In the genomic region with DNA sequence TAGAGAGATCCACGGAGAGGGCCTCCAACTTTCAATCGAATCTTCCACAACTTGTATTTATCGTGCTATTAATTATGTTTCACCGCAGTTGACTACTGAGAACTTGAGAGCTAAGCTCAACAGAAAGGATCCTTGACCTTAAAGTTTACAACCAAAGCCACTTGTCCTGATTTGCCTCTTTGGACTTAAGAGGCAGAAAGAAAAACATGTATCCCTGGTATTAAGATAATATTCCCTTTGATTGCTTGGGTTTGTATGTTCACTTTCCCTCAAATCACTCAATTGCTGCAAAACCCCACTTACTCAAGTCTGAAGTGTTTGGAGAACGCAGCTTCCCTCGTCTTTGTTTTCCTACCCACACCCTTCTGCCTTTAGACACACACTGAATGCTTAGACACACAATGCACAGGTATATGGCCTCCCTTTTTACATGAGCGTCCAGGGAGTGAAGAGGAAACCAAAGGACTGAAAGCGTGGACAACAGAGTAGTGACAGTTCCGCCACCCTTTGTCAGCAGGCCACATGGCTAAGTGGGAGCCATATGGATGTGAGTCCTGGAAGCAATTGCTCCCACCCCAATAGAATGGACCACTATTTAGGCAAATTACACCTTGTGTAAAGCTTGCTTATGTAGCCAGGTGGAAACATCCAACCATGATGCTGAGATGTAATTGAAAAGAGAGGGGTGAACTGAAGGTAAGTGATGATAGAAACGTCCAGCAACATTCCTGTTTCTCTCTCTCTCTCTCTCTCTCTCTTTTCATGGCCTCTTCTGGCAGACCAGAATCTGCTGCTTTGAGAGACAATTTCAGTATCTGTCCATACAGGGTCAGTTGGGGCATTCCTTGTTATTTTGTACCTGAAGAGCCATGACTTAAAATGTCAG, we compare ENCODE assay signal across 10 cellular contexts. TPM values are rescaled to one million over a fixed set of nuclear protein-coding genes. Genes with fewer than 3 reads are reported as not detected.
DNase-seq lines count a peak whose midpoint lies in the region; ATAC-seq and TF ChIP-seq lines count a peak whose summit lies in the region.
"Had no signal": no experiment of that assay in that cellular context is flagged by ENCODE, and none has a peak within 500 bp of the region (broad histone marks: within the 10 kb centered on the region; RNA-seq: fewer than 3 reads in every experiment).

No MANE protein-coding gene starts in this region.

- H3K27me3 ChIP-seq in Caco-2 (replicated peaks; ENCODE audit: control insufficient read depth, insufficient read depth, low read length) (no peaks in the 10 kb centered on the region), ovary (no peaks in the 10 kb centered on the region)
- H3K27me3 ChIP-seq in naive thymus-derived CD4-positive, alpha-beta T cell (ENCODE audit: control insufficient read depth in 2 of 2, insufficient read depth in 2 of 2, low read length in 2 of 2), result peaks cover 0 to 11% of the 10 kb centered on the region in 2 donors

- H3K27ac Mint-ChIP-seq in Caco-2 (ENCODE audit: unreplicated experiment) (peak overlapping the region; percentile 87), IgD-negative memory B cell (peak overlapping the region in 1 of 3 donors; percentile 80), MCF 10A (ENCODE audit: low read depth, unreplicated experiment) (peak overlapping the region; percentile 96)
- H3K27ac Mint-ChIP-seq in naive thymus-derived CD4-positive, alpha-beta T cell, result peak overlapping the region in 1 of 9 donors; percentile 21

- no TSS peak for BruUV-seq in Caco-2 (replicated peaks; lab: Mats Ljungman, UMichigan)
- BruUV-seq in MCF 10A (replicated peaks; lab: Mats Ljungman, UMichigan), result no TSS peak

- H3K36me3 ChIP-seq in Caco-2 (ENCODE audit: control insufficient read depth, insufficient read depth, low read length), result no peaks in the 10 kb centered on the region
- no peaks in the 10 kb centered on the region for H3K36me3 ChIP-seq in naive thymus-derived CD4-positive, alpha-beta T cell (ENCODE audit: control insufficient read depth in 2 of 3, insufficient read depth in 3 of 3, low read length in 3 of 3)
- H3K36me3 ChIP-seq in ovary, result no peaks in the 10 kb centered on the region

- DNase-seq in Caco-2, result peak in 1 of 2 experiments; percentile 47
- DNase-seq in MCF 10A (ENCODE audit: unreplicated experiment), result no peak
- DNase-seq in naive thymus-derived CD4-positive, alpha-beta T cell, result no peak
- no peak for DNase-seq in SHP77 (lab: John Stamatoyannopoulos, UW)
- no peak for DNase-seq in ovary
- no peak for DNase-seq in stimulated activated CD4-positive, alpha-beta T cell treated with anti-CD3 and anti-CD28 coated beads, Interleukin-12 subunit alpha, Interleukin-12 subunit beta, amount 100 ng/mL, for 4 hours
- DNase-seq: NCI-H1048, SIG-M5 had no signal

- H3K27ac ChIP-seq in naive thymus-derived CD4-positive, alpha-beta T cell (ENCODE audit: low read depth, low read length), result no peak overlapping the region
- peak overlapping the region in 1 of 2 donors; percentile 17 for H3K27ac ChIP-seq in ovary

- POLR2A ChIA-PET in Caco-2 (lab: Charles Lee) (interaction anchor here (1.4 to 2.0 kb wide), 2 partner anchors 142 kb away, joined by 3 to 25 read pairs; partner anchors contain the start of gene YARS2), MCF 10A (lab: Yijun Ruan, JAX) (interaction anchor here (0.7 to 7.4 kb wide), 9 partner anchors 8 to 142 kb away, joined by 3 to 135 read pairs (median 5); partner anchors contain the start of gene YARS2)
- POLR2A ChIA-PET in naive thymus-derived CD4-positive, alpha-beta T cell (lab: Charles Lee), result no interaction called here

- intact Hi-C loops in Caco-2 (cut with micrococcal nuclease; ENCODE audit: unreplicated experiment) (loop anchor here (1.0 to 5.0 kb wide), 3 partner anchors 21 to 451 kb away; partner anchors contain the start of gene YARS2), MCF 10A (cut with micrococcal nuclease) (loop anchor here (10.0 kb wide), 1 partner anchor 213 kb away; no protein-coding TSS in a partner anchor), ovary (cut with DNase I) (loop anchor here in 1 of 4 donors (10.0 kb wide), 1 partner anchor 1243 kb away; the partner anchor contains the start of gene ETFBKMT)
- intact Hi-C loops in naive thymus-derived CD4-positive, alpha-beta T cell (cut with micrococcal nuclease), result no loop called here

- ATAC-seq in naive thymus-derived CD4-positive, alpha-beta T cell, result no peak
- ATAC-seq in HG03378 (IDR thresholded peaks at IDR 0.05; ENCODE audit: unreplicated experiment), result no peak

- peaks cover 55% of the 10 kb centered on the region for H3K4me1 ChIP-seq in Caco-2
- no peaks in the 10 kb centered on the region for H3K4me1 ChIP-seq in naive thymus-derived CD4-positive, alpha-beta T cell (ENCODE audit: control insufficient read depth in 2 of 2, insufficient read depth in 2 of 2, low read length in 2 of 2)
- peaks cover 2% of the 10 kb centered on the region for H3K4me1 ChIP-seq in ovary (ENCODE audit: insufficient read depth)

- TF ChIP-seq CTCF in Caco-2 (IDR thresholded peaks at IDR 0.05; ENCODE audit: insufficient read depth in 1 of 2, low read depth in 1 of 2, low read length in 1 of 2, severe bottlenecking in 1 of 2, unreplicated experiment in 1 of 2), result no peak
- no peak for TF ChIP-seq CTCF in MCF 10A (IDR thresholded peaks at IDR 0.05; ENCODE audit: unreplicated experiment)
- no peak for TF ChIP-seq CTCF in ovary (IDR thresholded peaks at IDR 0.05)

- peaks cover 50% of the 10 kb centered on the region for H3K4me1 Mint-ChIP-seq in Caco-2 (ENCODE audit: low read depth, unreplicated experiment)
- peaks cover 7 to 15% (median 11%) of the 10 kb centered on the region in 3 donors for H3K4me1 Mint-ChIP-seq in IgD-negative memory B cell
- H3K4me1 Mint-ChIP-seq in MCF 10A (ENCODE audit: insufficient read depth, unreplicated experiment), result peaks cover 33% of the 10 kb centered on the region
- H3K4me1 Mint-ChIP-seq in naive thymus-derived CD4-positive, alpha-beta T cell, result peaks cover 8 to 36% (median 28%) of the 10 kb centered on the region in 7 donors

- H3K27me3 Mint-ChIP-seq in Caco-2 (ENCODE audit: insufficient read depth, unreplicated experiment), result no peaks in the 10 kb centered on the region
- peaks cover 40% of the 10 kb centered on the region for H3K27me3 Mint-ChIP-seq in IgD-negative memory B cell
- no peaks in the 10 kb centered on the region for H3K27me3 Mint-ChIP-seq in MCF 10A (ENCODE audit: insufficient read depth, unreplicated experiment)
- H3K27me3 Mint-ChIP-seq in naive thymus-derived CD4-positive, alpha-beta T cell, result peaks cover 36 to 63% (median 56%) of the 10 kb centered on the region in 5 donors

- no peaks in the 10 kb centered on the region for H3K9me3 ChIP-seq in Caco-2
- no peaks in the 10 kb centered on the region for H3K9me3 ChIP-seq in naive thymus-derived CD4-positive, alpha-beta T cell (ENCODE audit: control insufficient read depth in 2 of 3, low read length in 3 of 3)
- H3K9me3 ChIP-seq in ovary, result no peaks in the 10 kb centered on the region

- no peaks in the 10 kb centered on the region for H3K9me3 Mint-ChIP-seq in Caco-2 (ENCODE audit: unreplicated experiment)
- H3K9me3 Mint-ChIP-seq in IgD-negative memory B cell, result peaks cover 0 to 1% (median 0%) of the 10 kb centered on the region in 3 donors
- H3K9me3 Mint-ChIP-seq in MCF 10A (ENCODE audit: unreplicated experiment), result no peaks in the 10 kb centered on the region
- no peaks in the 10 kb centered on the region for H3K9me3 Mint-ChIP-seq in naive thymus-derived CD4-positive, alpha-beta T cell

- 66 to 72% (median 66%) methylated on average over 10 of the region's 10 CpGs for whole genome bisulfite sequencing in ovary, 3 donors

- peak overlapping the region; percentile 45 for H3K4me3 ChIP-seq in Caco-2 (ENCODE audit: low read depth, low read length)
- H3K4me3 ChIP-seq in naive thymus-derived CD4-positive, alpha-beta T cell (ENCODE audit: low read length), result no peak overlapping the region
- H3K4me3 ChIP-seq in ovary, result no peak overlapping the region

- CTCF ChIA-PET in Caco-2 (lab: Charles Lee), result interaction anchor here (0.5 to 1.8 kb wide), 2 partner anchors 142 to 379 kb away, joined by 5 to 15 read pairs; partner anchors contain the start of gene YARS2
- CTCF ChIA-PET in MCF 10A (lab: Yijun Ruan, JAX), result interaction anchor here (0.7 to 1.3 kb wide), 6 partner anchors 9 to 226 kb away, joined by 3 to 8 read pairs (median 4); no protein-coding TSS in a partner anchor
- CTCF ChIA-PET in naive thymus-derived CD4-positive, alpha-beta T cell (lab: Charles Lee), result no interaction called here

- no peak for TF ChIP-seq POLR2A in ovary (IDR thresholded peaks at IDR 0.05)

- peaks cover 57% of the 10 kb centered on the region for H3K36me3 Mint-ChIP-seq in Caco-2 (ENCODE audit: insufficient read depth, unreplicated experiment)
- H3K36me3 Mint-ChIP-seq in IgD-negative memory B cell, result no peaks in the 10 kb centered on the region
- peaks cover 17% of the 10 kb centered on the region for H3K36me3 Mint-ChIP-seq in MCF 10A (ENCODE audit: insufficient read depth, unreplicated experiment)
- peaks cover 0 to 3% (median 0%) of the 10 kb centered on the region in 5 donors for H3K36me3 Mint-ChIP-seq in naive thymus-derived CD4-positive, alpha-beta T cell

- H3K4me3 Mint-ChIP-seq in Caco-2 (ENCODE audit: unreplicated experiment) (peak overlapping the region; percentile 83), IgD-negative memory B cell (peak overlapping the region; percentile 74 to 88 (median 84)), MCF 10A (ENCODE audit: unreplicated experiment) (peak overlapping the region; percentile 94)
- peak overlapping the region; percentile 29 to 90 (median 71) for H3K4me3 Mint-ChIP-seq in naive thymus-derived CD4-positive, alpha-beta T cell

- no peak for TF ChIP-seq EP300 in ovary (IDR thresholded peaks at IDR 0.05)

RNA-seq across cellular contexts. Expression of gene PKP2, which starts 1.4 kb away (rescaled TPM):
- 249 and 275 TPM in 2 replicates for total RNA-seq in Caco-2 (2022)
- polyA plus RNA-seq in IgD-negative memory B cell, result 0.43 TPM
- total RNA-seq in MCF 10A (2022), result 58.5 and 88.0 TPM in 2 replicates
- total RNA-seq in naive thymus-derived CD4-positive, alpha-beta T cell, result under 1 TPM in 4 of 5 experiments, not detected in 1; 0.16 to 0.95 (median 0.63) TPM
- 1 to 10 TPM; 1.4 to 2.0 TPM for polyA plus RNA-seq in naive thymus-derived CD4-positive, alpha-beta T cell
- 100 to 1,000 TPM in 1 of 7 donors, 10 to 100 TPM in 5, 1 to 10 TPM in 1; 7.4 to 124 (median 30.9) TPM for total RNA-seq in ovary
- polyA plus RNA-seq in ovary, result 10 to 100 TPM; 11.4 to 26.2 TPM

Comparison
In these comparisons a context has a peak if more than half of its experiments do, and no peak if none do; other contexts are left out.
1. RNA of gene PKP2, which starts 1.4 kb away (total RNA-seq): 249 to 275 TPM in Caco-2, 58.5 to 88.0 TPM in MCF 10A and 7.4 to 124 TPM in ovary; 0.16 to 0.95 TPM in naive thymus-derived CD4-positive, alpha-beta T cell; every median in the first group is over 4 times any median in the second.
2. intact Hi-C loops: an anchor here in Caco-2 (1.0 to 5.0 kb wide) and MCF 10A (10.0 kb wide); none called in naive thymus-derived CD4-positive, alpha-beta T cell.
3. Peak in every context shown above with its lines, with median percentiles within 50 percentile points of each other: H3K4me3 Mint-ChIP-seq.